28 cellular contexts compared by ENCODE assay signal in genomic region chr14:21781543-21781942, GRCh38.
"Had no signal": no experiment of that assay in that cellular context is flagged by ENCODE, and none has a peak within 500 bp of the region (broad histone marks: within the 10 kb centered on the region; RNA-seq: fewer than 3 reads in every experiment).

No MANE protein-coding gene starts in this region.

- H3K4me3 ChIP-seq: coronary artery, dorsolateral prefrontal cortex, esophagus squamous epithelium, gastrocnemius medialis, heart right ventricle, left ventricle myocardium inferior, lower lobe of right lung, mucosa of descending colon had no signal

- ATAC-seq: effector memory CD8-positive, alpha-beta T cell; esophagus mucosa; gastrocnemius medialis; heart right ventricle; left colon; left lobe of liver; lower lobe of right lung; mucosa of descending colon had no signal

- H3K9me3 ChIP-seq: esophagus squamous epithelium, gastrocnemius medialis, heart right ventricle, left ventricle myocardium inferior, lower lobe of right lung, mucosa of descending colon had no signal

- FAIRE-seq: colon, endometrium, islet of Langerhans, keratinocyte had no signal

- H3K27ac ChIP-seq: coronary artery, dorsolateral prefrontal cortex, epithelial cell of prostate, esophagus squamous epithelium, gastrocnemius medialis, heart right ventricle, left ventricle myocardium inferior, lower lobe of right lung had no signal

- H3K36me3 ChIP-seq: esophagus squamous epithelium, gastrocnemius medialis, heart right ventricle, left ventricle myocardium inferior, lower lobe of right lung had no signal

- DNase-seq: dermis blood vessel endothelial cell; dorsolateral prefrontal cortex; effector CD8-positive, alpha-beta T cell; effector memory CD8-positive, alpha-beta T cell; endodermal cell; erythroblast; esophagus squamous epithelium; foreskin fibroblast; foreskin melanocyte; gastrocnemius medialis; glutamatergic neuron; head of caudate nucleus; heart right ventricle; hippocampal formation; kidney glomerular epithelial cell; left colon; left ventricle myocardium inferior; lower lobe of right lung; mesenchymal stem cell; mucosa of descending colon had no signal

- H3K4me1 ChIP-seq: esophagus squamous epithelium, gastrocnemius medialis, heart right ventricle, left ventricle myocardium inferior, lower lobe of right lung had no signal

- H3K27me3 ChIP-seq: gastrocnemius medialis had no signal
